In genomic region chr2:199457147-199458016, GRCh38 we compare ENCODE assay signal across 8 cellular contexts. TPM values are rescaled to one million over a fixed set of nuclear protein-coding genes. Genes with fewer than 3 reads are reported as not detected.
DNase-seq lines count a peak whose midpoint lies in the region; ATAC-seq, FAIRE-seq and TF ChIP-seq lines count a peak whose summit lies in the region.

Gene SATB2 (minus strand): TSS chr2:199457939. CDS start chr2:199456037, 1,902 bp downstream.

- H3K79me2 ChIP-seq in HCT116 (ENCODE audit: insufficient read depth, low read length) = peaks cover 41% of the 10 kb centered on the region

- no peaks in the 10 kb centered on the region for H3K27me3 ChIP-seq in HCT116 (ENCODE audit: insufficient read depth, low read length)
- H3K27me3 ChIP-seq in upper lobe of right lung = peaks cover 76% of the 10 kb centered on the region

- RAD21 ChIA-PET in HCT116 (lab: Charles Lee; ENCODE audit: low non-redundant PET in 1 of 2, low total read pairs in 2 of 2, uncharacterized antibody in 2 of 2, unreplicated experiment in 2 of 2) = no interaction called here

- H3K4me3 ChIP-seq in HCT116 (replicated peaks in 1 of 2; ENCODE audit: low read depth in 1 of 2, low read length in 2 of 2) = peak within 1 kb of the TSS; percentile 64 to 72
- peak within 1 kb of the TSS; percentile 72 for H3K4me3 ChIP-seq in mesodermal cell (ENCODE audit: extremely low read depth, insufficient read depth, low read length, poor library complexity, severe bottlenecking)
- H3K4me3 ChIP-seq in upper lobe of right lung = peak within 1 kb of the TSS; percentile 95

- POLR2A ChIA-PET in HCT116 (lab: Charles Lee) = no interaction called here

- TF ChIP-seq RAD21 in HCT116 (IDR thresholded peaks at IDR 0.05; ENCODE audit: low read depth) = no peak

- ATAC-seq in HCT116 = peak; percentile 22
- ATAC-seq in upper lobe of right lung = no peak
- ATAC-seq in GM19395 (IDR thresholded peaks at IDR 0.05; ENCODE audit: unreplicated experiment) = no peak
- no peak for ATAC-seq in GM21526 (IDR thresholded peaks at IDR 0.05; ENCODE audit: low FRiP score, unreplicated experiment)

- no peak for TF ChIP-seq CTCF in HCT116 (IDR thresholded peaks at IDR 0.05 in 2 of 3, conservative IDR thresholded peaks at IDR 0.05 in 1 of 3; ENCODE audit: borderline replicate concordance in 1 of 3, insufficient read depth in 1 of 3, low read depth in 2 of 3, low read length in 2 of 3)
- no peak for TF ChIP-seq CTCF in upper lobe of right lung (IDR thresholded peaks at IDR 0.05)

- H3K27ac ChIP-seq in HCT116 (ENCODE audit: low read depth, low read length) = peak within 1 kb of the TSS; percentile 98
- peak within 1 kb of the TSS; percentile 39 for H3K27ac ChIP-seq in cingulate gyrus (ENCODE audit: low read depth, low read length)
- H3K27ac ChIP-seq in mesodermal cell (ENCODE audit: low read depth, low read length, severe bottlenecking) = peak within 1 kb of the TSS; percentile 73
- peak within 1 kb of the TSS; percentile 63 for H3K27ac ChIP-seq in upper lobe of right lung

- BruUV-seq in HCT116 (replicated peaks; lab: Mats Ljungman, UMichigan) = no TSS peak

- DNase-seq in COLO668 (lab: John Stamatoyannopoulos, UW; ENCODE audit: unreplicated experiment) = peak; percentile 72
- peak; percentile 65 for DNase-seq in HCT116 (ENCODE audit: low read depth, low spot score)
- peak; percentile 84 for DNase-seq in RCC 7860 (ENCODE audit: low spot score)
- DNase-seq in upper lobe of right lung = peak; percentile 63

- no peak for TF ChIP-seq POLR2A in HCT116 (IDR thresholded peaks at IDR 0.05; ENCODE audit: borderline replicate concordance, extremely low read depth, insufficient read depth, insufficient read length)

- intact Hi-C loops in HCT116 (cut with micrococcal nuclease) = no loop called here
- intact Hi-C loops in upper lobe of right lung (cut with DNase I) = no loop called here

- H3K4me2 ChIP-seq in HCT116 (ENCODE audit: low read length) = peak within 1 kb of the TSS; percentile 90

- peak within 1 kb of the TSS; percentile 92 for H3K9ac ChIP-seq in HCT116 (ENCODE audit: low read length)

- no peaks in the 10 kb centered on the region for H4K20me1 ChIP-seq in HCT116 (ENCODE audit: insufficient read depth)

- H3K36me3 ChIP-seq in HCT116 (ENCODE audit: control insufficient read depth in 1 of 2, insufficient read depth in 2 of 2, low read length in 2 of 2) (no peaks in the 10 kb centered on the region; a peak in 1 of 4 replicates), mesodermal cell (ENCODE audit: control insufficient read depth, insufficient read depth, low read length) (no peaks in the 10 kb centered on the region), upper lobe of right lung (no peaks in the 10 kb centered on the region)

- H3K4me1 ChIP-seq in HCT116 (ENCODE audit: control insufficient read depth in 1 of 2, insufficient read depth in 2 of 2, low read length in 2 of 2) = peaks cover 12 to 27% of the 10 kb centered on the region in 2 experiments
- peaks cover 17% of the 10 kb centered on the region for H3K4me1 ChIP-seq in mesodermal cell (ENCODE audit: control insufficient read depth, insufficient read depth, low read length, poor library complexity, severe bottlenecking)
- peaks cover 26% of the 10 kb centered on the region for H3K4me1 ChIP-seq in upper lobe of right lung

- H2AFZ ChIP-seq in HCT116 (ENCODE audit: low read depth, low read length, poor library complexity, severe bottlenecking) = no peak within 1 kb of the TSS

- H3K9me3 ChIP-seq in HCT116 (ENCODE audit: control insufficient read depth in 1 of 2, insufficient read depth in 1 of 2, low read depth in 1 of 2, low read length in 2 of 2) = no peaks in the 10 kb centered on the region
- H3K9me3 ChIP-seq in mesodermal cell (ENCODE audit: control insufficient read depth, low read length) = no peaks in the 10 kb centered on the region
- no peaks in the 10 kb centered on the region for H3K9me3 ChIP-seq in upper lobe of right lung

- H3K9me2 ChIP-seq in HCT116 (ENCODE audit: insufficient read depth) = no peaks in the 10 kb centered on the region

- FAIRE-seq in RCC 7860 (lab: Jason Lieb, UNC) = no peak

- CTCF ChIA-PET in HCT116 (lab: Charles Lee) = no interaction called here

- WGBS in mesodermal cell (ENCODE audit: insufficient coverage in 2 of 2), 2 experiments = 0% methylated on average over 40 to 41 of the region's 61 CpGs

TF ChIP-seq in HCT116, 20 proteins besides CTCF, POLR2A, EP300 and RAD21:
- TF ChIP-seq REST (IDR thresholded peaks at IDR 0.05; ENCODE audit: low read depth) = no peak
- TF ChIP-seq POLR2AphosphoS5 (IDR thresholded peaks at IDR 0.05; ENCODE audit: low read depth, low read length) = peak; percentile 50
- TF ChIP-seq YY1 (IDR thresholded peaks at IDR 0.05; ENCODE audit: extremely low read depth, insufficient replicate concordance, low read depth, low read length) = no peak

RNA-seq across cellular contexts. Expression of gene SATB2, which starts in this region (rescaled TPM):
- total RNA-seq in HCT116 (2021; ENCODE audit: unreplicated experiment) (13.8 TPM), upper lobe of right lung (3.9 TPM)
- 3.9 and 4.0 TPM in 2 replicates for polyA plus RNA-seq in HCT116 (2012)
- polyA plus RNA-seq in mesodermal cell (2013, experiment 1 of 2) = 7.0 TPM
- 5.4 TPM for polyA plus RNA-seq in mesodermal cell (2013, experiment 2 of 2)

Comparison
In these comparisons a context has a peak if more than half of its experiments do, and no peak if none do; other contexts are left out.
1. H3K27ac ChIP-seq: peak in every context shown above with its lines; median percentile 98 in HCT116; 73 in mesodermal cell; 63 in upper lobe of right lung; 39 in cingulate gyrus.